21 cellular contexts compared by ENCODE assay signal in the genomic region with DNA sequence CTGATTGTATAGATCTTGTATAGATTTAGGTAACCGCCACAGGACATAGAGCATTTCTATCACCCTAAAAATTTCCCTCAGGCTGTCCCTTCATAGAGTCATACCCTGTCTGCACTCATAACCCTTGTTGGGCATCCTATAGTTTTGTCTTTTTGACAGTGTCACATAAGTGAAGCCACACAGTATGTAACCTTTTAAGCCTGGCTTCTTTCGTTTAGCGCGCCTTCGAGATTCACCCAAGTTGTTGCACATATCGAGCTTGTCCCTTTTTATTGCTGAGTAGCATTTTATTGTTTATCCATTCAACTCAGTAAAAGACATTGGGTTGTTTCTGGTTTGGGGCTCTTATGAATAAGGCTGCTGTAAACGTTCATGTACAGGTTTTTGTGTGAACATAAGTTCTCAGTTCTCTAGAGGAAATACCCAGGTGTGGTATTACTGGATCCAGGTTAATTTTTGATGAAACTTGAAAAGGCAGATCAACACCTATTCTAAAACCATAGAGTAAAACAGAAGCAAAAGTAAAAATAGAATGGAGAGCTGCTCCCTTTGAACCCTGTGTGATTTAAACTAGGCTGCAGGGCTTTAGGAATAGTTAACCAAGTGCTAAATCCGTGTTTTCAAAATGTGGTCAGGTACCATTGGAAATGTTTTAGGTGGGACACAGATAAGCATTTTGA. TPM values are rescaled to one million over a fixed set of nuclear protein-coding genes. Genes with fewer than 3 reads are reported as not detected.
DNase-seq lines count a peak whose midpoint lies in the region; ATAC-seq and TF ChIP-seq lines count a peak whose summit lies in the region.
"Had no signal": no experiment of that assay in that cellular context is flagged by ENCODE, and none has a peak within 500 bp of the region (broad histone marks: within the 10 kb centered on the region; RNA-seq: fewer than 3 reads in every experiment).

No MANE protein-coding gene starts in this region.

- H3K4me3 ChIP-seq in parathyroid adenoma (ENCODE audit: low read depth, low read length): no peak overlapping the region
- H3K4me3 ChIP-seq in osteoblast (ENCODE audit: insufficient read depth, low read length): no peak overlapping the region
- H3K4me3 ChIP-seq: gastrocnemius medialis, ovary, upper lobe of left lung had no signal

- TF ChIP-seq CTCF in parathyroid adenoma (IDR thresholded peaks at IDR 0.05): no peak
- no peak for TF ChIP-seq CTCF in osteoblast (IDR thresholded peaks at IDR 0.05; ENCODE audit: extremely low read depth, low read depth, low read length)

- peak; percentile 40 for ATAC-seq in GM19395 (IDR thresholded peaks at IDR 0.05; ENCODE audit: unreplicated experiment)
- ATAC-seq in HG02981 (IDR thresholded peaks at IDR 0.05; ENCODE audit: unreplicated experiment): peak; percentile 21
- ATAC-seq: gastrocnemius medialis, Right ventricle myocardium inferior had no signal

- no peaks in the 10 kb centered on the region for H3K27me3 Mint-ChIP-seq in T-helper 1 cell treated with Interleukin-12 subunit alpha and Interleukin-12 subunit beta and Interleukin-4 antibody, amounts not matched to agents 30 μg/mL and 1 μg/mL, for 36 hours (ENCODE audit: low read depth)
- H3K27me3 Mint-ChIP-seq: B cell had no signal

- H3K27me3 ChIP-seq in parathyroid adenoma (ENCODE audit: control insufficient read depth, insufficient read depth, low read length) (no peaks in the 10 kb centered on the region), osteoblast (ENCODE audit: insufficient read depth, low read length) (peaks cover 8% of the 10 kb centered on the region)
- H3K27me3 ChIP-seq: gastrocnemius medialis, ovary, upper lobe of left lung had no signal

- H3K4me2 ChIP-seq in parathyroid adenoma (ENCODE audit: low read length) (no peak overlapping the region), osteoblast (ENCODE audit: insufficient read depth, low read length) (no peak overlapping the region)

- H3K79me2 ChIP-seq in parathyroid adenoma (peaks cover 4% of the 10 kb centered on the region), osteoblast (ENCODE audit: insufficient read depth, low read length) (no peaks in the 10 kb centered on the region)

- peaks cover 31% of the 10 kb centered on the region for H3K4me1 Mint-ChIP-seq in T-helper 1 cell treated with Interleukin-12 subunit alpha and Interleukin-12 subunit beta and Interleukin-4 antibody, amounts not matched to agents 30 μg/mL and 1 μg/mL, for 36 hours (ENCODE audit: low read depth)

- no peak overlapping the region for H3K4me3 Mint-ChIP-seq in T-helper 1 cell treated with Interleukin-12 subunit alpha and Interleukin-12 subunit beta and Interleukin-4 antibody, amounts not matched to agents 30 μg/mL and 1 μg/mL, for 36 hours
- H3K4me3 Mint-ChIP-seq: activated naive CD4-positive, alpha-beta T cell treated with anti-CD3 and anti-CD28 coated beads, Interleukin-2, amount 10 ng/mL, durations not matched to agents 7 days and 5 days; B cell; H9 had no signal

- no peaks in the 10 kb centered on the region for H3K9me3 ChIP-seq in parathyroid adenoma (ENCODE audit: control insufficient read depth, low read length)
- H3K9me3 ChIP-seq in osteoblast (ENCODE audit: low read depth, low read length): no peaks in the 10 kb centered on the region
- H3K9me3 ChIP-seq: gastrocnemius medialis, ovary, upper lobe of left lung had no signal

- no peak for DNase-seq in T-helper 1 cell
- no peak for DNase-seq in anterior cingulate cortex (lab: John Stamatoyannopoulos, UW)
- no peak for DNase-seq in osteoblast (ENCODE audit: insufficient read length, low spot score, missing footprints)
- DNase-seq in NCI-H524 treated with DMSO at 0.1 percent for 48 hours (lab: John Stamatoyannopoulos, UW): no peak
- DNase-seq: activated naive CD4-positive, alpha-beta T cell treated with anti-CD3 and anti-CD28 coated beads, Interleukin-2, amount 10 ng/mL, durations not matched to agents 7 days and 5 days; aorta; COR-L47; gastrocnemius medialis; H9; NCI-H2107; NCI-H526; ovary; upper lobe of left lung had no signal

- no peaks in the 10 kb centered on the region for H4K20me1 ChIP-seq in osteoblast (ENCODE audit: insufficient read depth, low read length)

- peak overlapping the region; percentile 12 for H3K27ac Mint-ChIP-seq in T-helper 1 cell treated with Interleukin-12 subunit alpha and Interleukin-12 subunit beta and Interleukin-4 antibody, amounts not matched to agents 30 μg/mL and 1 μg/mL, for 36 hours
- H3K27ac Mint-ChIP-seq: activated naive CD4-positive, alpha-beta T cell treated with anti-CD3 and anti-CD28 coated beads, Interleukin-2, amount 10 ng/mL, durations not matched to agents 7 days and 5 days; B cell; H9 had no signal

- no peaks in the 10 kb centered on the region for H3K9me3 Mint-ChIP-seq in T-helper 1 cell treated with Interleukin-12 subunit alpha and Interleukin-12 subunit beta and Interleukin-4 antibody, amounts not matched to agents 30 μg/mL and 1 μg/mL, for 36 hours
- H3K9me3 Mint-ChIP-seq: activated naive CD4-positive, alpha-beta T cell treated with anti-CD3 and anti-CD28 coated beads, Interleukin-2, amount 10 ng/mL, durations not matched to agents 7 days and 5 days; H9 had no signal

- no peak overlapping the region for H3K9ac ChIP-seq in parathyroid adenoma

- H2AFZ ChIP-seq in parathyroid adenoma (no peak overlapping the region), osteoblast (ENCODE audit: low read length) (no peak overlapping the region)

- H3K36me3 ChIP-seq in parathyroid adenoma (ENCODE audit: control insufficient read depth, insufficient read depth, low read length): no peaks in the 10 kb centered on the region
- H3K36me3 ChIP-seq in osteoblast (ENCODE audit: insufficient read depth, low read length): no peaks in the 10 kb centered on the region
- H3K36me3 ChIP-seq: gastrocnemius medialis, ovary, upper lobe of left lung had no signal

- H3K4me1 ChIP-seq in parathyroid adenoma (peaks cover 79% of the 10 kb centered on the region), osteoblast (ENCODE audit: insufficient read depth, low read length) (no peaks in the 10 kb centered on the region)
- H3K4me1 ChIP-seq: gastrocnemius medialis, upper lobe of left lung had no signal

- H3K27ac ChIP-seq in parathyroid adenoma (peak overlapping the region; percentile 96), osteoblast (ENCODE audit: low read depth, low read length) (no peak overlapping the region)
- H3K27ac ChIP-seq: 22Rv1, gastrocnemius medialis, ovary, upper lobe of left lung had no signal

- peaks cover 4% of the 10 kb centered on the region for H3K36me3 Mint-ChIP-seq in T-helper 1 cell treated with Interleukin-12 subunit alpha and Interleukin-12 subunit beta and Interleukin-4 antibody, amounts not matched to agents 30 μg/mL and 1 μg/mL, for 36 hours (ENCODE audit: low read depth)
- H3K36me3 Mint-ChIP-seq: activated naive CD4-positive, alpha-beta T cell treated with anti-CD3 and anti-CD28 coated beads, Interleukin-2, amount 10 ng/mL, durations not matched to agents 7 days and 5 days had no signal

RNA-seq across cellular contexts. Expression of a gene that starts 49.5 kb away (rescaled TPM):
- total RNA-seq in osteoblast: 0.29 TPM in 1 of 2 replicates, not detected in the other
- total RNA-seq: H9, kidney epithelial cell had no signal
